1 cellular context compared by ENCODE assay signal in genomic region chrX:1443496-1444075, GRCh38.
TF ChIP-seq lines count a peak whose summit lies in the region.

No MANE protein-coding gene starts in this region.

TF ChIP-seq in K562, 482 proteins besides CTCF, POLR2A, EP300 and RAD21:
- no peak for TF ChIP-seq ZBTB8A (IDR thresholded peaks at IDR 0.05; ENCODE audit: partially characterized antibody)
- no peak for TF ChIP-seq ZNF717 (CRISPR knock-in tag; IDR thresholded peaks at IDR 0.05)
- peak; percentile 13; the same call in 1 of the 2 replicates for TF ChIP-seq ZBTB33 (CRISPR knock-in tag; IDR thresholded peaks at IDR 0.05)
